28 cellular contexts compared by ENCODE assay signal in the genomic region with DNA sequence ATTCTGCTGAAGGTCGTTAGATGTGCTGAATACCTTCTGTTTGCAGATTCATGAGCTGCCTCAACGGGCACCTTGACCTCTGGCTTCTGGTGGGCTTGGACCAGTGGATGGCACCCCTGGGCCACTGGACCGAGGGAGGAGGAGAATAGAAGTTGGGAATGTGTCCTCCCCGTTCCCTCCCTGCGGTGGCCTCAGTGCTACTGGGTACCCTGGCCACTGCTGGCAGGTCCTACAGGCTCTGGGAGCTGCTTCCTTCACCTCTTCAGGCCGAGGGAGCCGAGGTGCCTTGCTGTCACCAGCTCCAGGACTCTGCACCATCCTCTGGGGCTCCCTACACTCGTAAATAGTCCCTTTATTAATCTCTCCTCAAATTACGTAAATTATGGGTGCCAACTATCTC. TPM values are rescaled to one million over a fixed set of nuclear protein-coding genes. Genes with fewer than 3 reads are reported as not detected.
DNase-seq lines count a peak whose midpoint lies in the region; ATAC-seq and TF ChIP-seq lines count a peak whose summit lies in the region.
"Had no signal": no experiment of that assay in that cellular context is flagged by ENCODE, and none has a peak within 500 bp of the region (broad histone marks: within the 10 kb centered on the region; RNA-seq: fewer than 3 reads in every experiment).

No MANE protein-coding gene starts in this region.

- peak overlapping the region; percentile 84 for H3K4me2 ChIP-seq in OCI-LY3 (ENCODE audit: low read length)

- H3K27ac ChIP-seq in OCI-LY3 (ENCODE audit: low read length): peak overlapping the region; percentile 71
- peak overlapping the region in 33 of 59 donors; percentile 7 to 79 (median 52) for H3K27ac ChIP-seq in dorsolateral prefrontal cortex
- peak overlapping the region; percentile 12 to 61 (median 34) for H3K27ac ChIP-seq in sigmoid colon
- peak overlapping the region; percentile 22 to 77 (median 56) for H3K27ac ChIP-seq in tibial nerve
- H3K27ac ChIP-seq in CD8-positive, alpha-beta memory T cell (ENCODE audit: low read depth, low read length): no peak overlapping the region

- TF ChIP-seq EP300 in sigmoid colon (IDR thresholded peaks at IDR 0.05) (no peak), tibial nerve (IDR thresholded peaks at IDR 0.05) (no peak)

- CTCF ChIA-PET in CD8-positive, alpha-beta memory T cell (lab: Charles Lee): interaction anchor here (1.1 kb wide), 1 partner anchor 8 kb away, joined by 3 read pairs; no protein-coding TSS in a partner anchor

- POLR2A ChIA-PET in CD8-positive, alpha-beta memory T cell (lab: Charles Lee): no interaction called here

- no peaks in the 10 kb centered on the region for H3K79me2 ChIP-seq in OCI-LY3 (ENCODE audit: low read length)

- H3K4me3 Mint-ChIP-seq in CD8-positive, alpha-beta memory T cell: no peak overlapping the region
- H3K4me3 Mint-ChIP-seq: activated B cell treated with CpG ODN at 0.5 μM for 24 hours; activated CD4-positive, alpha-beta memory T cell treated with anti-CD3 and anti-CD28 coated beads, Interleukin-2, amount 10 ng/mL, durations not matched to agents 7 days and 5 days; activated naive CD8-positive, alpha-beta T cell; CD4-positive, alpha-beta T cell; central memory CD8-positive, alpha-beta T cell; nephron had no signal

- intact Hi-C loops in dorsolateral prefrontal cortex (cut with DNase I) (no loop called here), sigmoid colon (cut with DNase I) (no loop called here)

- peak overlapping the region; percentile 66 for H3K4me3 ChIP-seq in OCI-LY3 (ENCODE audit: low read length)
- H3K4me3 ChIP-seq in dorsolateral prefrontal cortex: no peak overlapping the region
- no peak overlapping the region for H3K4me3 ChIP-seq in sigmoid colon
- H3K4me3 ChIP-seq in tibial nerve: no peak overlapping the region
- no peak overlapping the region for H3K4me3 ChIP-seq in CD8-positive, alpha-beta memory T cell (ENCODE audit: low read length)

- TF ChIP-seq POLR2A in sigmoid colon (IDR thresholded peaks at IDR 0.05) (no peak), tibial nerve (IDR thresholded peaks at IDR 0.05) (no peak)

- H3K4me1 ChIP-seq in OCI-LY3 (ENCODE audit: low read length) (peaks cover 46% of the 10 kb centered on the region), sigmoid colon (peaks cover 0 to 16% (median 10%) of the 10 kb centered on the region in 4 donors), tibial nerve (peaks cover 0 to 9% (median 0%) of the 10 kb centered on the region in 4 donors)
- no peaks in the 10 kb centered on the region for H3K4me1 ChIP-seq in CD8-positive, alpha-beta memory T cell (ENCODE audit: insufficient read depth, low read length)

- 72 to 88% methylated on average over 9 of the region's 9 CpGs for WGBS in sigmoid colon, 2 donors
- 86 to 87% methylated on average over 9 of the region's 9 CpGs for WGBS in tibial nerve, 2 donors

- H3K9me3 Mint-ChIP-seq in CD8-positive, alpha-beta memory T cell: peaks cover 0 to 2% (median 0%) of the 10 kb centered on the region in 5 donors
- H3K9me3 Mint-ChIP-seq: activated B cell treated with CpG ODN at 0.5 μM for 24 hours; activated CD4-positive, alpha-beta memory T cell treated with anti-CD3 and anti-CD28 coated beads, Interleukin-2, amount 10 ng/mL, durations not matched to agents 7 days and 5 days; CD4-positive, alpha-beta T cell; central memory CD8-positive, alpha-beta T cell; nephron had no signal

- no peaks in the 10 kb centered on the region for H3K9me3 ChIP-seq in OCI-LY3 (ENCODE audit: insufficient read depth, low read length)
- no peaks in the 10 kb centered on the region for H3K9me3 ChIP-seq in sigmoid colon
- H3K9me3 ChIP-seq in tibial nerve: no peaks in the 10 kb centered on the region
- H3K9me3 ChIP-seq in CD8-positive, alpha-beta memory T cell (ENCODE audit: low read length): no peaks in the 10 kb centered on the region

- peaks cover 6% of the 10 kb centered on the region; the same call in 1 of the 2 replicates for H3K27me3 ChIP-seq in OCI-LY3 (ENCODE audit: low read depth, low read length)
- H3K27me3 ChIP-seq in dorsolateral prefrontal cortex: peaks cover 0 to 3% (median 0%) of the 10 kb centered on the region in 45 donors
- no peaks in the 10 kb centered on the region for H3K27me3 ChIP-seq in sigmoid colon
- H3K27me3 ChIP-seq in tibial nerve: peaks cover 0 to 8% of the 10 kb centered on the region in 2 donors
- H3K27me3 ChIP-seq in CD8-positive, alpha-beta memory T cell (ENCODE audit: insufficient read depth, low read length, poor library complexity, severe bottlenecking): no peaks in the 10 kb centered on the region

- no peaks in the 10 kb centered on the region for H3K36me3 ChIP-seq in OCI-LY3 (replicated peaks; ENCODE audit: low read depth, low read length)
- no peaks in the 10 kb centered on the region for H3K36me3 ChIP-seq in sigmoid colon
- no peaks in the 10 kb centered on the region for H3K36me3 ChIP-seq in tibial nerve
- no peaks in the 10 kb centered on the region for H3K36me3 ChIP-seq in CD8-positive, alpha-beta memory T cell (ENCODE audit: insufficient read depth, low read length)

- H3K27me3 Mint-ChIP-seq in CD8-positive, alpha-beta memory T cell: peaks cover 5 to 39% of the 10 kb centered on the region in 2 donors

- no peak overlapping the region for H3K27ac Mint-ChIP-seq in CD8-positive, alpha-beta memory T cell
- H3K27ac Mint-ChIP-seq: activated B cell treated with CpG ODN at 0.5 μM for 24 hours; activated CD4-positive, alpha-beta memory T cell treated with anti-CD3 and anti-CD28 coated beads, Interleukin-2, amount 10 ng/mL, durations not matched to agents 7 days and 5 days; activated naive CD8-positive, alpha-beta T cell; CD4-positive, alpha-beta T cell; nephron had no signal

- H3K9ac ChIP-seq in OCI-LY3 (ENCODE audit: low read length): no peak overlapping the region

- H3K4me1 Mint-ChIP-seq in CD8-positive, alpha-beta memory T cell: no peaks in the 10 kb centered on the region
- H3K4me1 Mint-ChIP-seq: central memory CD8-positive, alpha-beta T cell had no signal

- ATAC-seq in HG03442 (IDR thresholded peaks at IDR 0.05; ENCODE audit: unreplicated experiment) (no peak), HG02938 (IDR thresholded peaks at IDR 0.05; ENCODE audit: unreplicated experiment) (no peak)

- DNase-seq in dorsolateral prefrontal cortex: no peak
- no peak for DNase-seq in sigmoid colon
- no peak for DNase-seq in tibial nerve (ENCODE audit: low spot score in 2 of 2)
- no peak for DNase-seq in CD8-positive, alpha-beta memory T cell
- DNase-seq in stimulated activated CD4-positive, alpha-beta T cell treated with anti-CD3 and anti-CD28 coated beads, Interleukin-1b, Interleukin-23, amount 100 ng/mL, for 48 hours: no peak
- DNase-seq: activated B cell treated with CpG ODN at 0.5 μM for 24 hours; activated CD4-positive, alpha-beta memory T cell treated with anti-CD3 and anti-CD28 coated beads, Interleukin-2, amount 10 ng/mL, durations not matched to agents 7 days and 5 days; CD4-positive, alpha-beta T cell; DMS 273 treated with DMSO at 0.1 percent for 48 hours; HCEC 1CT; left cardiac atrium; MM.1S; NCI-H1436 treated with DMSO at 0.1 percent for 48 hours; NCI-H510A treated with DMSO at 0.1 percent for 48 hours; posterior cingulate gyrus; SHP77 treated with DMSO at 0.1 percent for 48 hours; stimulated activated CD8-positive, alpha-beta memory T cell treated with anti-CD3 and anti-CD28 coated beads, Interleukin-4, amount 100 ng/mL, for 48 hours; T1000 had no signal

- H3K36me3 Mint-ChIP-seq in CD8-positive, alpha-beta memory T cell: no peaks in the 10 kb centered on the region
- H3K36me3 Mint-ChIP-seq: activated naive CD8-positive, alpha-beta T cell had no signal

- H4K20me1 ChIP-seq in OCI-LY3 (ENCODE audit: insufficient read depth, low read length): no peaks in the 10 kb centered on the region

- TF ChIP-seq CTCF in OCI-LY3 (IDR thresholded peaks at IDR 0.05; ENCODE audit: low read depth, low read length): no peak
- no peak for TF ChIP-seq CTCF in dorsolateral prefrontal cortex (IDR thresholded peaks at IDR 0.05 in 54 of 56, conservative IDR thresholded peaks at IDR 0.05 in 2 of 56; ENCODE audit: low read depth in 1 of 56, partially characterized antibody in 56 of 56)
- TF ChIP-seq CTCF in sigmoid colon (IDR thresholded peaks at IDR 0.05): no peak
- TF ChIP-seq CTCF in tibial nerve (IDR thresholded peaks at IDR 0.05): no peak

- no peak overlapping the region for H2AFZ ChIP-seq in OCI-LY3 (ENCODE audit: low read depth, low read length)

RNA-seq across cellular contexts. Expression of gene GALNTL5, which starts 32.2 kb away (rescaled TPM):
- total RNA-seq in dorsolateral prefrontal cortex (10 to 100 TPM in 1 of 120 experiments, 1 to 10 TPM in 118, under 1 TPM in 1; 0.91 to 11.2 (median 4.1) TPM), sigmoid colon (not detected), tibial nerve (not detected)
- polyA plus RNA-seq in sigmoid colon: not detected
- not detected for total RNA-seq in CD8-positive, alpha-beta memory T cell
- polyA plus RNA-seq in CD8-positive, alpha-beta memory T cell: not detected
- total RNA-seq: activated B cell treated with CpG ODN at 0.5 μM for 24 hours; activated CD4-positive, alpha-beta memory T cell treated with anti-CD3 and anti-CD28 coated beads, Interleukin-2, amount 10 ng/mL, durations not matched to agents 7 days and 5 days; astrocyte; CD4-positive, alpha-beta T cell; G401; left cardiac atrium; sciatic nerve; temporal lobe had no signal

RNA-seq across cellular contexts. Expression of gene PRKAG2, which starts 47.1 kb away (rescaled TPM):
- total RNA-seq in dorsolateral prefrontal cortex (100 to 1,000 TPM in 3 of 120 experiments, 10 to 100 TPM in 117; 39.2 to 105 (median 77.5) TPM), sigmoid colon (10 to 100 TPM; 37.1 to 51.2 (median 40.1) TPM), tibial nerve (10 to 100 TPM; 24.5 to 82.6 (median 38.3) TPM)
- polyA plus RNA-seq in sigmoid colon: 10 to 100 TPM; 19.2 to 31.9 (median 29.4) TPM
- 10 to 100 TPM; 23.1 to 27.2 TPM for total RNA-seq in CD8-positive, alpha-beta memory T cell
- 31.4 TPM for polyA plus RNA-seq in CD8-positive, alpha-beta memory T cell
